Comparison of ENCODE assay signal across 18 cellular contexts in genomic region chr14:86915416-86915815, GRCh38.
"Had no signal": no experiment of that assay in that cellular context is flagged by ENCODE, and none has a peak within 500 bp of the region (broad histone marks: within the 10 kb centered on the region; RNA-seq: fewer than 3 reads in every experiment).

No MANE protein-coding gene starts in this region.

- H3K9me3 Mint-ChIP-seq: activated naive CD4-positive, alpha-beta T cell treated with anti-CD3 and anti-CD28 coated beads for 36 hours; activated naive CD8-positive, alpha-beta T cell treated with anti-CD3 and anti-CD28 coated beads, Interleukin-2, amount 50 U/mL, for 24 hours; activated T-helper 2 cell treated with anti-CD3 and anti-CD28 coated beads, Interferon-gamma antibody, Interleukin-2, Interleukin-4, amounts not matched to agents 10 μg/mL and 5 μg/mL and 100 μg/mL, durations not matched to agents 14 hours and 24 hours and 36 hours; stimulated activated naive B cell treated with anti-CD40 and anti-IgM and Interleukin-4, amounts not matched to agents 10 μg/mL and 1 μg/mL and 100 μg/mL, for 72 hours had no signal

- H3K27me3 ChIP-seq: ascending aorta, esophagus muscularis mucosa, gastroesophageal sphincter, heart right ventricle, neutrophil, thyroid gland, uterus had no signal

- H3K4me3 Mint-ChIP-seq: activated naive CD4-positive, alpha-beta T cell treated with anti-CD3 and anti-CD28 coated beads for 36 hours; activated naive CD8-positive, alpha-beta T cell treated with anti-CD3 and anti-CD28 coated beads, Interleukin-2, amount 50 U/mL, for 24 hours; naive thymus-derived CD4-positive, alpha-beta T cell; stimulated activated naive B cell treated with anti-CD40 and anti-IgM and Interleukin-4, amounts not matched to agents 10 μg/mL and 1 μg/mL and 100 μg/mL, for 72 hours had no signal

- H3K36me3 Mint-ChIP-seq: naive thymus-derived CD4-positive, alpha-beta T cell; stimulated activated naive B cell treated with anti-CD40 and anti-IgM and Interleukin-4, amounts not matched to agents 10 μg/mL and 1 μg/mL and 100 μg/mL, for 72 hours had no signal

- H3K4me1 ChIP-seq: ascending aorta, esophagus muscularis mucosa, gastroesophageal sphincter, heart right ventricle, thyroid gland, uterus had no signal

- H3K27ac Mint-ChIP-seq: activated naive CD4-positive, alpha-beta T cell treated with anti-CD3 and anti-CD28 coated beads for 36 hours; activated naive CD8-positive, alpha-beta T cell treated with anti-CD3 and anti-CD28 coated beads, Interleukin-2, amount 50 U/mL, for 24 hours; activated T-helper 2 cell treated with anti-CD3 and anti-CD28 coated beads, Interferon-gamma antibody, Interleukin-2, Interleukin-4, amounts not matched to agents 10 μg/mL and 5 μg/mL and 100 μg/mL, durations not matched to agents 14 hours and 24 hours and 36 hours; naive thymus-derived CD4-positive, alpha-beta T cell; stimulated activated naive B cell treated with anti-CD40 and anti-IgM and Interleukin-4, amounts not matched to agents 10 μg/mL and 1 μg/mL and 100 μg/mL, for 72 hours had no signal

- H3K27ac ChIP-seq: ascending aorta, coronary artery, esophagus muscularis mucosa, gastroesophageal sphincter, heart right ventricle, neutrophil, thyroid gland, uterus had no signal

- DNase-seq: activated CD4-positive, alpha-beta T cell treated with anti-CD3 and anti-CD28 coated beads, Interleukin-2, amount 50 U/mL, for 1 hour; activated naive CD4-positive, alpha-beta T cell treated with anti-CD3 and anti-CD28 coated beads for 36 hours; activated naive CD8-positive, alpha-beta T cell treated with anti-CD3 and anti-CD28 coated beads, Interleukin-2, amount 50 U/mL, for 24 hours; effector CD4-positive, alpha-beta T cell; heart right ventricle; mucosa of descending colon; naive thymus-derived CD4-positive, alpha-beta T cell; retina; stimulated activated CD4-positive, alpha-beta T cell treated with anti-CD3 and anti-CD28 coated beads, Interleukin-2, amount 100 ng/mL, for 48 hours; stimulated activated naive B cell treated with anti-CD40 and anti-IgM and Interleukin-4, amounts not matched to agents 10 μg/mL and 1 μg/mL and 100 μg/mL, for 72 hours; thyroid gland; uterus had no signal

- ATAC-seq: activated naive CD8-positive, alpha-beta T cell treated with anti-CD3 and anti-CD28 coated beads, Interleukin-2, amount 50 U/mL, for 24 hours; gastroesophageal sphincter; heart right ventricle; mucosa of descending colon; naive thymus-derived CD4-positive, alpha-beta T cell; stimulated activated naive B cell treated with anti-CD40 and anti-IgM and Interleukin-4, amounts not matched to agents 10 μg/mL and 1 μg/mL and 100 μg/mL, for 72 hours had no signal

- H3K4me3 ChIP-seq: ascending aorta, coronary artery, esophagus muscularis mucosa, gastroesophageal sphincter, heart right ventricle, mucosa of descending colon, thyroid gland, uterus had no signal

- H3K4me1 Mint-ChIP-seq: activated naive CD8-positive, alpha-beta T cell treated with anti-CD3 and anti-CD28 coated beads, Interleukin-2, amount 50 U/mL, for 24 hours; naive thymus-derived CD4-positive, alpha-beta T cell; stimulated activated naive B cell treated with anti-CD40 and anti-IgM and Interleukin-4, amounts not matched to agents 10 μg/mL and 1 μg/mL and 100 μg/mL, for 72 hours had no signal

- H3K9me3 ChIP-seq: ascending aorta, esophagus muscularis mucosa, gastroesophageal sphincter, heart right ventricle, mucosa of descending colon, neutrophil, thyroid gland, uterus had no signal

- H3K36me3 ChIP-seq: ascending aorta, esophagus muscularis mucosa, gastroesophageal sphincter, heart right ventricle, neutrophil, thyroid gland, uterus had no signal

- H3K27me3 Mint-ChIP-seq: activated naive CD8-positive, alpha-beta T cell treated with anti-CD3 and anti-CD28 coated beads, Interleukin-2, amount 50 U/mL, for 24 hours; naive thymus-derived CD4-positive, alpha-beta T cell; stimulated activated naive B cell treated with anti-CD40 and anti-IgM and Interleukin-4, amounts not matched to agents 10 μg/mL and 1 μg/mL and 100 μg/mL, for 72 hours had no signal
